Comparison of ENCODE assay signal across 8 cellular contexts in the genomic region with DNA sequence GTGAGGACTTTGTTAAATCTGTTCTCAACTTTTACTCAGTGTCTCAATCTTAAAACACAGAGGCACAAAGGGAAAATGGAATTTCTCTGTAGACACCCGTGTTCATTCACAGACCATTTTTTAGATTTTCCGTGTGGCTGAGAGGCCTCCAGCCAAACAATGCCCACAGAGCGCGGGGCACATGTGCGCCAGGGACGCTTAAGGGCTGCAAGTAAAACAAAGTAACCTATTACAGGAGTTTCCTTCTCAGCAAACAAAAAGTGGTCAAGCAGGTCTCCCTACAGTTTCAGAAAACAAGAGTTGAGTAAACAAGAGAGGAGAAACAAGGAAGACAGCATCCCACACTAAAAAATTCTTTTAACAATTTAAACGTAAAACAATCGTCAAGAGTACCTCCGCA.
A peak's percentile ranks its signal among the peaks of the same experiment; 100 is the strongest.
DNase-seq lines count a peak whose midpoint lies in the region; ATAC-seq and TF ChIP-seq lines count a peak whose summit lies in the region.

No MANE protein-coding gene starts in this region.

- H3K4me3 Mint-ChIP-seq in WTC11 = peak overlapping the region; percentile 92

- no peaks in the 10 kb centered on the region for H3K9me3 Mint-ChIP-seq in WTC11

- peaks cover 64% of the 10 kb centered on the region for H3K4me1 Mint-ChIP-seq in WTC11

- CTCF ChIA-PET in WTC11 (lab: Charles Lee) = no interaction called here

- no peaks in the 10 kb centered on the region for H3K27me3 Mint-ChIP-seq in WTC11 (ENCODE audit: low read depth)

- no peaks in the 10 kb centered on the region for H3K36me3 Mint-ChIP-seq in WTC11

- peak; percentile 70 for DNase-seq in Daoy (ENCODE audit: low read depth)
- DNase-seq in LoVo (ENCODE audit: low spot score) = peak; percentile 68
- DNase-seq in WTC11 (ENCODE audit: low spot score) = no peak
- DNase-seq in glomerular visceral epithelial cell (ENCODE audit: extremely low spot score) = peak; percentile 40
- DNase-seq in retina = peak; percentile 64
- DNase-seq in amniotic stem cell (lab: John Stamatoyannopoulos, UW) = no peak

- ATAC-seq in WTC11 (peak; percentile 27), GM18511 (IDR thresholded peaks at IDR 0.05; ENCODE audit: unreplicated experiment) (no peak), HG03520 (IDR thresholded peaks at IDR 0.05; ENCODE audit: unreplicated experiment) (no peak)

- peak overlapping the region; percentile 99 for H3K27ac Mint-ChIP-seq in WTC11

- POLR2A ChIA-PET in WTC11 (lab: Charles Lee) = interaction anchor here (1.8 kb wide), 1 partner anchor 278 kb away, joined by 4 read pairs; no protein-coding TSS in a partner anchor

- TF ChIP-seq CTCF in WTC11 (IDR thresholded peaks at IDR 0.05) = no peak

TF ChIP-seq in WTC11, 78 proteins besides CTCF, POLR2A, EP300 and RAD21:
- TF ChIP-seq, protein P1, sequence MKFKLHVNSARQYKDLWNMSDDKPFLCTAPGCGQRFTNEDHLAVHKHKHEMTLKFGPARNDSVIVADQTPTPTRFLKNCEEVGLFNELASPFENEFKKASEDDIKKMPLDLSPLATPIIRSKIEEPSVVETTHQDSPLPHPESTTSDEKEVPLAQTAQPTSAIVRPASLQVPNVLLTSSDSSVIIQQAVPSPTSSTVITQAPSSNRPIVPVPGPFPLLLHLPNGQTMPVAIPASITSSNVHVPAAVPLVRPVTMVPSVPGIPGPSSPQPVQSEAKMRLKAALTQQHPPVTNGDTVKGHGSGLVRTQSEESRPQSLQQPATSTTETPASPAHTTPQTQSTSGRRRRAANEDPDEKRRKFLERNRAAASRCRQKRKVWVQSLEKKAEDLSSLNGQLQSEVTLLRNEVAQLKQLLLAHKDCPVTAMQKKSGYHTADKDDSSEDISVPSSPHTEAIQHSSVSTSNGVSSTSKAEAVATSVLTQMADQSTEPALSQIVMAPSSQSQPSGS (CRISPR knock-in tag; IDR thresholded peaks at IDR 0.05; ENCODE audit: borderline replicate concordance, low read depth) = no peak
- TF ChIP-seq, protein P2, sequence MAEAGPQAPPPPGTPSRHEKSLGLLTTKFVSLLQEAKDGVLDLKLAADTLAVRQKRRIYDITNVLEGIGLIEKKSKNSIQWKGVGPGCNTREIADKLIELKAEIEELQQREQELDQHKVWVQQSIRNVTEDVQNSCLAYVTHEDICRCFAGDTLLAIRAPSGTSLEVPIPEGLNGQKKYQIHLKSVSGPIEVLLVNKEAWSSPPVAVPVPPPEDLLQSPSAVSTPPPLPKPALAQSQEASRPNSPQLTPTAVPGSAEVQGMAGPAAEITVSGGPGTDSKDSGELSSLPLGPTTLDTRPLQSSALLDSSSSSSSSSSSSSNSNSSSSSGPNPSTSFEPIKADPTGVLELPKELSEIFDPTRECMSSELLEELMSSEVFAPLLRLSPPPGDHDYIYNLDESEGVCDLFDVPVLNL (CRISPR knock-in tag; IDR thresholded peaks at IDR 0.05; ENCODE audit: borderline replicate concordance, low read depth) = no peak
- TF ChIP-seq CREM (CRISPR knock-in tag; IDR thresholded peaks at IDR 0.05) (no peak), OVOL2 (CRISPR knock-in tag; IDR thresholded peaks at IDR 0.05; ENCODE audit: borderline replicate concordance) (no peak), ZNF671 (CRISPR knock-in tag; IDR thresholded peaks at IDR 0.05) (no peak), ERG (CRISPR knock-in tag; IDR thresholded peaks at IDR 0.05) (no peak), SOX15 (CRISPR knock-in tag; IDR thresholded peaks at IDR 0.05) (no peak), FOXK1 (CRISPR knock-in tag; IDR thresholded peaks at IDR 0.05) (0 out of 2 replicates have a peak, but pooled peaks have one; percentile 14), ZNF423 (CRISPR knock-in tag; IDR thresholded peaks at IDR 0.05) (no peak)
- TF ChIP-seq, protein P3, sequence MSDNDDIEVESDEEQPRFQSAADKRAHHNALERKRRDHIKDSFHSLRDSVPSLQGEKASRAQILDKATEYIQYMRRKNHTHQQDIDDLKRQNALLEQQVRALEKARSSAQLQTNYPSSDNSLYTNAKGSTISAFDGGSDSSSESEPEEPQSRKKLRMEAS (CRISPR knock-in tag; IDR thresholded peaks at IDR 0.05) = peak; percentile 48; the same call in 1 of the 2 replicates
- TF ChIP-seq, protein P4, sequence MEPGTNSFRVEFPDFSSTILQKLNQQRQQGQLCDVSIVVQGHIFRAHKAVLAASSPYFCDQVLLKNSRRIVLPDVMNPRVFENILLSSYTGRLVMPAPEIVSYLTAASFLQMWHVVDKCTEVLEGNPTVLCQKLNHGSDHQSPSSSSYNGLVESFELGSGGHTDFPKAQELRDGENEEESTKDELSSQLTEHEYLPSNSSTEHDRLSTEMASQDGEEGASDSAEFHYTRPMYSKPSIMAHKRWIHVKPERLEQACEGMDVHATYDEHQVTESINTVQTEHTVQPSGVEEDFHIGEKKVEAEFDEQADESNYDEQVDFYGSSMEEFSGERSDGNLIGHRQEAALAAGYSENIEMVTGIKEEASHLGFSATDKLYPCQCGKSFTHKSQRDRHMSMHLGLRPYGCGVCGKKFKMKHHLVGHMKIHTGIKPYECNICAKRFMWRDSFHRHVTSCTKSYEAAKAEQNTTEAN (CRISPR knock-in tag; IDR thresholded peaks at IDR 0.05) = no peak
- TF ChIP-seq, protein P5, sequence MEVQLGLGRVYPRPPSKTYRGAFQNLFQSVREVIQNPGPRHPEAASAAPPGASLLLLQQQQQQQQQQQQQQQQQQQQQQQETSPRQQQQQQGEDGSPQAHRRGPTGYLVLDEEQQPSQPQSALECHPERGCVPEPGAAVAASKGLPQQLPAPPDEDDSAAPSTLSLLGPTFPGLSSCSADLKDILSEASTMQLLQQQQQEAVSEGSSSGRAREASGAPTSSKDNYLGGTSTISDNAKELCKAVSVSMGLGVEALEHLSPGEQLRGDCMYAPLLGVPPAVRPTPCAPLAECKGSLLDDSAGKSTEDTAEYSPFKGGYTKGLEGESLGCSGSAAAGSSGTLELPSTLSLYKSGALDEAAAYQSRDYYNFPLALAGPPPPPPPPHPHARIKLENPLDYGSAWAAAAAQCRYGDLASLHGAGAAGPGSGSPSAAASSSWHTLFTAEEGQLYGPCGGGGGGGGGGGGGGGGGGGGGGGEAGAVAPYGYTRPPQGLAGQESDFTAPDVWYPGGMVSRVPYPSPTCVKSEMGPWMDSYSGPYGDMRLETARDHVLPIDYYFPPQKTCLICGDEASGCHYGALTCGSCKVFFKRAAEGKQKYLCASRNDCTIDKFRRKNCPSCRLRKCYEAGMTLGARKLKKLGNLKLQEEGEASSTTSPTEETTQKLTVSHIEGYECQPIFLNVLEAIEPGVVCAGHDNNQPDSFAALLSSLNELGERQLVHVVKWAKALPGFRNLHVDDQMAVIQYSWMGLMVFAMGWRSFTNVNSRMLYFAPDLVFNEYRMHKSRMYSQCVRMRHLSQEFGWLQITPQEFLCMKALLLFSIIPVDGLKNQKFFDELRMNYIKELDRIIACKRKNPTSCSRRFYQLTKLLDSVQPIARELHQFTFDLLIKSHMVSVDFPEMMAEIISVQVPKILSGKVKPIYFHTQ (CRISPR knock-in tag; IDR thresholded peaks at IDR 0.05) = no peak

Comparison
In these comparisons a context has a peak if more than half of its experiments do, and no peak if none do; other contexts are left out.
1. DNase-seq: peak in Daoy (single experiment), LoVo (single experiment), glomerular visceral epithelial cell (single experiment) and retina (single experiment); none in WTC11 (single experiment) and amniotic stem cell (single experiment).